Comparison of ENCODE assay signal across 1 cellular context in the genomic region with DNA sequence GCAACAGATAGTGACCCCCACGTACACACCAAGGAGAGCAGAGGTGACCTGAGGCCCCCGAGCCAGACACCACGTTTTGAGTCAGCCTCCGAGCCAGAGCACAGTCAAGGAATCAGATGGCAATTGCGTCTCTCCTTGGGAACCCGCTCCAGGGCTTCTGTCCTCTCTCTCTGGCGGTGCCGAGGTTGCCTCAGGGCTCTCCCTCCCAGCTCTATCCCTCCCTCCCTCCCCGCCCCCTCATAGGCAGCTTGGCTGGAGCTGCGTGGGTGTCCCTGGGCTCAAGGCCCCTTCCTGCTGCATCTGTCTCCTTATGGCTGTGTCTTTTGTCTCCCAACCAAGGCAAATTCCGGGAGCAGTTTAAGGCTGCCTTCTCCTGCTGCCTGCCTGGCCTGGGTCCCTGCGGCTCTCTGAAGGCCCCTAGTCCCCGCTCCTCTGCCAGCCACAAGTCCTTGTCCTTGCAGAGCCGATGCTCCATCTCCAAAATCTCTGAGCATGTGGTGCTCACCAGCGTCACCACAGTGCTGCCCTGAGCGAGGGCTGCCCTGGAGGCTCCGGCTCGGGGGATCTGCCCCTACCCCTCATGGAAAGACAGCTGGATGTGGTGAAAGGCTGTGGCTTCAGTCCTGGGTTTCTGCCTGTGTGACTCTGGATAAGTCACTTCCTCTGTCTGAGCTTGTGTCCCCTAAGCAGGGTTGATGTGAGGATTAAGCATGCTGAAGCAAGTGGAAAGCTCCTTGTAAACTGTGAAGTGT.
TF ChIP-seq lines count a peak whose summit lies in the region.

No MANE protein-coding gene starts in this region.

TF ChIP-seq in GM23338, 12 proteins besides CTCF, POLR2A, EP300 and RAD21 (continued from another document):
- TF ChIP-seq, protein P1, sequence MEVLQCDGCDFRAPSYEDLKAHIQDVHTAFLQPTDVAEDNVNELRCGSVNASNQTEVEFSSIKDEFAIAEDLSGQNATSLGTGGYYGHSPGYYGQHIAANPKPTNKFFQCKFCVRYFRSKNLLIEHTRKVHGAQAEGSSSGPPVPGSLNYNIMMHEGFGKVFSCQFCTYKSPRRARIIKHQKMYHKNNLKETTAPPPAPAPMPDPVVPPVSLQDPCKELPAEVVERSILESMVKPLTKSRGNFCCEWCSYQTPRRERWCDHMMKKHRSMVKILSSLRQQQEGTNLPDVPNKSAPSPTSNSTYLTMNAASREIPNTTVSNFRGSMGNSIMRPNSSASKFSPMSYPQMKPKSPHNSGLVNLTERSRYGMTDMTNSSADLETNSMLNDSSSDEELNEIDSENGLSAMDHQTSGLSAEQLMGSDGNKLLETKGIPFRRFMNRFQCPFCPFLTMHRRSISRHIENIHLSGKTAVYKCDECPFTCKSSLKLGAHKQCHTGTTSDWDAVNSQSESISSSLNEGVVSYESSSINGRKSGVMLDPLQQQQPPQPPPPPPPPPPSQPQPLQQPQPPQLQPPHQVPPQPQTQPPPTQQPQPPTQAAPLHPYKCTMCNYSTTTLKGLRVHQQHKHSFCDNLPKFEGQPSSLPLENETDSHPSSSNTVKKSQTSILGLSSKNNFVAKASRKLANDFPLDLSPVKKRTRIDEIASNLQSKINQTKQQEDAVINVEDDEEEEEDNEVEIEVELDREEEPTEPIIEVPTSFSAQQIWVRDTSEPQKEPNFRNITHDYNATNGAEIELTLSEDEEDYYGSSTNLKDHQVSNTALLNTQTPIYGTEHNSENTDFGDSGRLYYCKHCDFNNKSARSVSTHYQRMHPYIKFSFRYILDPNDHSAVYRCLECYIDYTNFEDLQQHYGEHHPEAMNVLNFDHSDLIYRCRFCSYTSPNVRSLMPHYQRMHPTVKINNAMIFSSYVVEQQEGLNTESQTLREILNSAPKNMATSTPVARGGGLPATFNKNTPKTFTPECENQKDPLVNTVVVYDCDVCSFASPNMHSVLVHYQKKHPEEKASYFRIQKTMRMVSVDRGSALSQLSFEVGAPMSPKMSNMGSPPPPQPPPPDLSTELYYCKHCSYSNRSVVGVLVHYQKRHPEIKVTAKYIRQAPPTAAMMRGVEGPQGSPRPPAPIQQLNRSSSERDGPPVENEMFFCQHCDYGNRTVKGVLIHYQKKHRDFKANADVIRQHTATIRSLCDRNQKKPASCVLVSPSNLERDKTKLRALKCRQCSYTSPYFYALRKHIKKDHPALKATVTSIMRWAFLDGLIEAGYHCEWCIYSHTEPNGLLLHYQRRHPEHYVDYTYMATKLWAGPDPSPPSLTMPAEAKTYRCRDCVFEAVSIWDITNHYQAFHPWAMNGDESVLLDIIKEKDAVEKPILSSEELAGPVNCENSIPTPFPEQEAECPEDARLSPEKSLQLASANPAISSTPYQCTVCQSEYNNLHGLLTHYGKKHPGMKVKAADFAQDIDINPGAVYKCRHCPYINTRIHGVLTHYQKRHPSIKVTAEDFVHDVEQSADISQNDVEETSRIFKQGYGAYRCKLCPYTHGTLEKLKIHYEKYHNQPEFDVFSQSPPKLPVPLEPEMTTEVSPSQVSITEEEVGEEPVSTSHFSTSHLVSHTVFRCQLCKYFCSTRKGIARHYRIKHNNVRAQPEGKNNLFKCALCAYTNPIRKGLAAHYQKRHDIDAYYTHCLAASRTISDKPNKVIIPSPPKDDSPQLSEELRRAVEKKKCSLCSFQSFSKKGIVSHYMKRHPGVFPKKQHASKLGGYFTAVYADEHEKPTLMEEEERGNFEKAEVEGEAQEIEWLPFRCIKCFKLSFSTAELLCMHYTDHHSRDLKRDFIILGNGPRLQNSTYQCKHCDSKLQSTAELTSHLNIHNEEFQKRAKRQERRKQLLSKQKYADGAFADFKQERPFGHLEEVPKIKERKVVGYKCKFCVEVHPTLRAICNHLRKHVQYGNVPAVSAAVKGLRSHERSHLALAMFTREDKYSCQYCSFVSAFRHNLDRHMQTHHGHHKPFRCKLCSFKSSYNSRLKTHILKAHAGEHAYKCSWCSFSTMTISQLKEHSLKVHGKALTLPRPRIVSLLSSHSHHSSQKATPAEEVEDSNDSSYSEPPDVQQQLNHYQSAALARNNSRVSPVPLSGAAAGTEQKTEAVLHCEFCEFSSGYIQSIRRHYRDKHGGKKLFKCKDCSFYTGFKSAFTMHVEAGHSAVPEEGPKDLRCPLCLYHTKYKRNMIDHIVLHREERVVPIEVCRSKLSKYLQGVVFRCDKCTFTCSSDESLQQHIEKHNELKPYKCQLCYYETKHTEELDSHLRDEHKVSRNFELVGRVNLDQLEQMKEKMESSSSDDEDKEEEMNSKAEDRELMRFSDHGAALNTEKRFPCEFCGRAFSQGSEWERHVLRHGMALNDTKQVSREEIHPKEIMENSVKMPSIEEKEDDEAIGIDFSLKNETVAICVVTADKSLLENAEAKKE (CRISPR knock-in tag; IDR thresholded peaks at IDR 0.05): no peak
- TF ChIP-seq CREB1 (CRISPR knock-in tag; IDR thresholded peaks at IDR 0.05; ENCODE audit: low read depth) (no peak), EZH2phosphoT487 (IDR thresholded peaks at IDR 0.05; ENCODE audit: unreplicated experiment) (no peak), ZNF331 (CRISPR knock-in tag; IDR thresholded peaks at IDR 0.05; ENCODE audit: low read depth) (no peak), EZH2 (IDR thresholded peaks at IDR 0.05; ENCODE audit: low read depth, unreplicated experiment) (no peak), NANOG (IDR thresholded peaks at IDR 0.05; ENCODE audit: borderline replicate concordance) (no peak), JUNB (IDR thresholded peaks at IDR 0.05; ENCODE audit: unreplicated experiment) (no peak)
- TF ChIP-seq, protein P2, sequence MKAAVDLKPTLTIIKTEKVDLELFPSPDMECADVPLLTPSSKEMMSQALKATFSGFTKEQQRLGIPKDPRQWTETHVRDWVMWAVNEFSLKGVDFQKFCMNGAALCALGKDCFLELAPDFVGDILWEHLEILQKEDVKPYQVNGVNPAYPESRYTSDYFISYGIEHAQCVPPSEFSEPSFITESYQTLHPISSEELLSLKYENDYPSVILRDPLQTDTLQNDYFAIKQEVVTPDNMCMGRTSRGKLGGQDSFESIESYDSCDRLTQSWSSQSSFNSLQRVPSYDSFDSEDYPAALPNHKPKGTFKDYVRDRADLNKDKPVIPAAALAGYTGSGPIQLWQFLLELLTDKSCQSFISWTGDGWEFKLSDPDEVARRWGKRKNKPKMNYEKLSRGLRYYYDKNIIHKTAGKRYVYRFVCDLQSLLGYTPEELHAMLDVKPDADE (IDR thresholded peaks at IDR 0.05): no peak
- TF ChIP-seq, protein P3, sequence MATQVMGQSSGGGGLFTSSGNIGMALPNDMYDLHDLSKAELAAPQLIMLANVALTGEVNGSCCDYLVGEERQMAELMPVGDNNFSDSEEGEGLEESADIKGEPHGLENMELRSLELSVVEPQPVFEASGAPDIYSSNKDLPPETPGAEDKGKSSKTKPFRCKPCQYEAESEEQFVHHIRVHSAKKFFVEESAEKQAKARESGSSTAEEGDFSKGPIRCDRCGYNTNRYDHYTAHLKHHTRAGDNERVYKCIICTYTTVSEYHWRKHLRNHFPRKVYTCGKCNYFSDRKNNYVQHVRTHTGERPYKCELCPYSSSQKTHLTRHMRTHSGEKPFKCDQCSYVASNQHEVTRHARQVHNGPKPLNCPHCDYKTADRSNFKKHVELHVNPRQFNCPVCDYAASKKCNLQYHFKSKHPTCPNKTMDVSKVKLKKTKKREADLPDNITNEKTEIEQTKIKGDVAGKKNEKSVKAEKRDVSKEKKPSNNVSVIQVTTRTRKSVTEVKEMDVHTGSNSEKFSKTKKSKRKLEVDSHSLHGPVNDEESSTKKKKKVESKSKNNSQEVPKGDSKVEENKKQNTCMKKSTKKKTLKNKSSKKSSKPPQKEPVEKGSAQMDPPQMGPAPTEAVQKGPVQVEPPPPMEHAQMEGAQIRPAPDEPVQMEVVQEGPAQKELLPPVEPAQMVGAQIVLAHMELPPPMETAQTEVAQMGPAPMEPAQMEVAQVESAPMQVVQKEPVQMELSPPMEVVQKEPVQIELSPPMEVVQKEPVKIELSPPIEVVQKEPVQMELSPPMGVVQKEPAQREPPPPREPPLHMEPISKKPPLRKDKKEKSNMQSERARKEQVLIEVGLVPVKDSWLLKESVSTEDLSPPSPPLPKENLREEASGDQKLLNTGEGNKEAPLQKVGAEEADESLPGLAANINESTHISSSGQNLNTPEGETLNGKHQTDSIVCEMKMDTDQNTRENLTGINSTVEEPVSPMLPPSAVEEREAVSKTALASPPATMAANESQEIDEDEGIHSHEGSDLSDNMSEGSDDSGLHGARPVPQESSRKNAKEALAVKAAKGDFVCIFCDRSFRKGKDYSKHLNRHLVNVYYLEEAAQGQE (IDR thresholded peaks at IDR 0.05; ENCODE audit: unreplicated experiment): no peak
